In the genomic region with DNA sequence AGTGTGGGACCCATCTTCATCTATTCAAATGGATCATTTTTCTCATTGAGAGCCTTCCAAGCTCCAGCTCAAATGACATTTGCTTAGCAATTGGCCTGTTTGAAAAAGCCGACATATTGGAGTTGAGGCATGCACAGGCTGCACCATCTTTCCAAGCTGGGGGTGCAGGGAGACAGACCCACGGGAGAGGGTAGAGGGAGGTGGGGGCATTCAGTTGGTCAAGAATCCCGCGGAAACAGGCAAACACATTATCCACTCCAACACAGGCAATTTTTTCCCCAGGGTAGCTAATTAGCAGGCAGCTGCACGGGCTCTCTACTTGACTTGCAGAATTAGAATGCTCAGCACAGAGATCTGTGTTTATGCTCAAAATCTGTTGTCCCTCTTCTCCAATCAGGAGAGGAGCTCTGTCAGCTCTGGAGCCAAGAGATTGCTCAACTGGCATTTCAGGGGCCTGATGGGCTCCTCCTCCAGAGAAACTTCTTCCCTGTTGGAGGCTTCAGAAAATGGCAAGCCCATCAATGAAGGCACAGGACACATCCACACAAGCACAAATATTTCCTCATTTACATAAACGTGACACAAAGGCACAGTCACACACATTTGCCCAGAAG, we compare ENCODE assay signal across 23 cellular contexts.
A peak's percentile ranks its signal among the peaks of the same experiment; 100 is the strongest.
DNase-seq lines count a peak whose midpoint lies in the region; FAIRE-seq and TF ChIP-seq lines count a peak whose summit lies in the region.
"Had no signal": no experiment of that assay in that cellular context is flagged by ENCODE, and none has a peak within 500 bp of the region (broad histone marks: within the 10 kb centered on the region; RNA-seq: fewer than 3 reads in every experiment).

No MANE protein-coding gene starts in this region.

- FAIRE-seq in GM19239 (lab: Jason Lieb, UNC): no peak
- FAIRE-seq: H1, pancreas had no signal

- no peak for TF ChIP-seq CTCF in fibroblast of villous mesenchyme (IDR thresholded peaks at IDR 0.05; ENCODE audit: insufficient read depth, low read depth, low read length)

- H3K4me3 ChIP-seq in fibroblast of villous mesenchyme (ENCODE audit: low read depth, low read length): no peak overlapping the region
- H3K4me3 ChIP-seq: colonic mucosa, heart right ventricle, pancreas, right lobe of liver had no signal

- DNase-seq in DMS 273 (lab: John Stamatoyannopoulos, UW; ENCODE audit: unreplicated experiment) (peak; percentile 34), DMS 273 treated with DMSO at 0.1 percent for 48 hours (lab: John Stamatoyannopoulos, UW) (no peak), NCI-H1417 treated with DMSO at 0.1 percent for 48 hours (lab: John Stamatoyannopoulos, UW) (peak; percentile 51), NCI-H748 (lab: John Stamatoyannopoulos, UW; ENCODE audit: unreplicated experiment) (peak; percentile 96), fibroblast of villous mesenchyme (ENCODE audit: low read depth) (peak; percentile 3), iPS-NIHi7 (ENCODE audit: extremely low spot score) (no peak), SKM-1 (lab: John Stamatoyannopoulos, UW; ENCODE audit: unreplicated experiment) (no peak), GM19239 (ENCODE audit: insufficient read length, low spot score) (no peak)
- DNase-seq: activated CD4-positive, alpha-beta memory T cell treated with anti-CD3 and anti-CD28 coated beads, Interleukin-2, amount 10 ng/mL, durations not matched to agents 7 days and 5 days; activated effector memory CD4-positive, alpha-beta T cell treated with anti-CD3 and anti-CD28 coated beads, Interleukin-2, amount 50 U/mL, for 16 hours; activated T-cell treated with anti-CD3 and anti-CD28 coated beads for 4 hours; AML-193; brain microvascular endothelial cell; colonic mucosa; EL; heart right ventricle; pancreas; right lobe of liver; SHP77 treated with DMSO at 0.1 percent for 48 hours; stimulated activated CD4-positive, alpha-beta T cell treated with anti-CD3 and anti-CD28 coated beads, Interleukin-15, amount 100 ng/mL, for 24 hours; stimulated activated CD8-positive, alpha-beta memory T cell treated with anti-CD3 and anti-CD28 coated beads, Interleukin-4, amount 100 ng/mL, for 48 hours; trophoblast cell had no signal

Comparison
In these comparisons a context has a peak if more than half of its experiments do, and no peak if none do; other contexts are left out.
1. DNase-seq: peak in DMS 273 (single experiment), NCI-H1417 treated with DMSO at 0.1 percent for 48 hours (single experiment), NCI-H748 (single experiment) and fibroblast of villous mesenchyme (single experiment); none in DMS 273 treated with DMSO at 0.1 percent for 48 hours (single experiment), iPS-NIHi7 (single experiment), SKM-1 (single experiment) and GM19239 (single experiment).